In the genomic region with DNA sequence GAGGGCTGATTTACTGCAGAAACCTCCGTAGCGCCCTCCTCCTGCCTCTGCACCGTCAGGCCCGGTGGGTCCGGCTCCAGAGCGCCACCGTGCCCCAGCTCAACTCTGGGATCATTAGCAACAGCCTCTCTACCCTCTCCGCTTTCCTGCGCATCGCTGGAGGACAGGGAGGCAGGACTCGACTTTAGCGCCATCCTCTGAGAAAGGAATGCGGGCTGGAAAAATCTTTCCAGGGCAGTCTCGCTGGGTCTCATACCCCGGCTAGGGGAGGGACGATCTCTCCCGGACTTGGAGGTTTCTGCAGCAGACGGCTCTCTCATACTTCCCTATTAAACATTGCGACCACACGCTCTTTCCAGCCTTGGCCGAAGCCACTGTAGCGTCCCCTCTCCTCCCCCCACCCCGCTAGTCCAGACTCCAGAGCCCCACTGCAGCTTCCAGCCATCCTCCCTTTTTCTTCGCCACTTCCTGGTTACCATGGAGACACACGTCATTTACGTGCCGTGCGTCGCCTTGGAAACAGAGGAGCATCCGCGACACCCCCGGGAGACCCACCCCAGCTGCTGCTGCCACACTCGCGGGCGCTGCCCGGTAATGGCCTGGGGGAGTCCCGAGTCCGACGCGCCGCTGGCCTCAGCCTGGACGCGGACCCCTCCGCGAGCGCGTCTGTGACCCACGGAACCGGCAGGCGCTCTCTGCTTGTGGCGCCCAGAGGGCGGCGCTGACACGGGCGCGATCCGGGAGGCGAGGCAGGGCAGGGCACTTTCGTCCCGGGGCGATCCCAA, we compare ENCODE assay signal across 8 cellular contexts. TPM values are rescaled to one million over a fixed set of nuclear protein-coding genes. Genes with fewer than 3 reads are reported as not detected.
A peak's percentile ranks its signal among the peaks of the same experiment; 100 is the strongest.
DNase-seq lines count a peak whose midpoint lies in the region; ATAC-seq and TF ChIP-seq lines count a peak whose summit lies in the region.

TSS of gene CCDC184 (plus strand) at position 554 of the 785 bp plus-strand sequence. CDS start 479 bp downstream, outside the sequence.

- peak within 1 kb of the TSS; percentile 89 to 90 for H3K4me3 Mint-ChIP-seq in effector memory CD8-positive, alpha-beta T cell
- peak within 1 kb of the TSS; percentile 98 for H3K4me3 Mint-ChIP-seq in memory B cell

- ATAC-seq in GM18870 (IDR thresholded peaks at IDR 0.05; ENCODE audit: unreplicated experiment) = peak; percentile 58
- peak; percentile 60 for ATAC-seq in HG03159 (IDR thresholded peaks at IDR 0.05; ENCODE audit: unreplicated experiment)
- peak; percentile 79 for ATAC-seq in effector memory CD8-positive, alpha-beta T cell (replicated peaks)
- ATAC-seq in memory B cell (ENCODE audit: low read depth) = peak; percentile 75

- CTCF ChIA-PET in AG04450 (lab: Charles Lee) = interaction anchor here (0.6 to 1.4 kb wide), 8 partner anchors 10 to 435 kb away, joined by 3 to 8 read pairs (median 4); partner anchors contain the start of gene ASB8

- DNase-seq in AG04450 (ENCODE audit: low read depth, low spot score) (no peak), NCI-H526 (lab: John Stamatoyannopoulos, UW) (peak; percentile 29 to 63), memory B cell (ENCODE audit: low spot score in 2 of 2) (peak; percentile 64 to 73)
- peak; percentile 43 to 58 for DNase-seq in activated CD8-positive, alpha-beta memory T cell treated with anti-CD3 and anti-CD28 coated beads for 4 hours (ENCODE audit: low read depth in 2 of 2)
- DNase-seq in effector memory CD8-positive, alpha-beta T cell = peak; percentile 65 to 77 (median 67)
- DNase-seq in stimulated activated CD8-positive, alpha-beta memory T cell treated with anti-CD3 and anti-CD28 coated beads, Interleukin-12 subunit alpha, Interleukin-12 subunit beta, amount 100 ng/mL, for 1 hour (ENCODE audit: low read depth) = peak; percentile 62

- H3K27ac Mint-ChIP-seq in effector memory CD8-positive, alpha-beta T cell = peak within 1 kb of the TSS; percentile 88 to 89
- peak within 1 kb of the TSS; percentile 86 for H3K27ac Mint-ChIP-seq in memory B cell

- peaks cover 6 to 15% of the 10 kb centered on the region in 2 donors for H3K4me1 Mint-ChIP-seq in effector memory CD8-positive, alpha-beta T cell (ENCODE audit: low read depth in 2 of 2)
- peaks cover 16% of the 10 kb centered on the region for H3K4me1 Mint-ChIP-seq in memory B cell

- peaks cover 59% of the 10 kb centered on the region for H3K27me3 ChIP-seq in AG04450 (ENCODE audit: control insufficient read depth, insufficient read depth, low read length)

- H3K4me3 ChIP-seq in AG04450 (ENCODE audit: low read depth, low read length) = peak within 1 kb of the TSS; percentile 76

- H3K9me3 Mint-ChIP-seq in effector memory CD8-positive, alpha-beta T cell = no peaks in the 10 kb centered on the region
- H3K9me3 Mint-ChIP-seq in memory B cell = no peaks in the 10 kb centered on the region

- H3K27me3 Mint-ChIP-seq in effector memory CD8-positive, alpha-beta T cell = peaks cover 40 to 44% of the 10 kb centered on the region in 2 donors
- peaks cover 20% of the 10 kb centered on the region for H3K27me3 Mint-ChIP-seq in memory B cell

- peaks cover 13% of the 10 kb centered on the region for H3K36me3 Mint-ChIP-seq in effector memory CD8-positive, alpha-beta T cell (ENCODE audit: insufficient read depth)
- no peaks in the 10 kb centered on the region for H3K36me3 Mint-ChIP-seq in memory B cell

- TF ChIP-seq CTCF in AG04450 (IDR thresholded peaks at IDR 0.05; ENCODE audit: low read depth, low read length) = peak; percentile 44

- no peak within 1 kb of the TSS for H3K27ac ChIP-seq in AG04450 (ENCODE audit: low read depth, low read length)

- POLR2A ChIA-PET in AG04450 (lab: Yijun Ruan, JAX) = interaction anchor here (0.7 to 1.3 kb wide), 2 partner anchors 11 to 16 kb away, joined by 3 read pairs; no protein-coding TSS in a partner anchor

- H3K9me3 ChIP-seq in AG04450 (ENCODE audit: control insufficient read depth, insufficient read depth, low read length) = peaks cover 5% of the 10 kb centered on the region; the same call in 1 of the 2 replicates

RNA-seq across cellular contexts. Expression of gene CCDC184, which starts in this region (rescaled TPM):
- polyA plus RNA-seq in AG04450 (2011; rRNA removed) = 0.24 and 0.32 TPM in 2 replicates
- polyA minus RNA-seq in AG04450 (2011; rRNA and poly(A)+ RNA removed) = 0.28 and 0.35 TPM in 2 replicates
